Comparison of ENCODE assay signal across 13 cellular contexts in genomic region chr15:29676961-29677402, GRCh38.
DNase-seq lines count a peak whose midpoint lies in the region; ATAC-seq and TF ChIP-seq lines count a peak whose summit lies in the region.
"Had no signal": no experiment of that assay in that cellular context is flagged by ENCODE, and none has a peak within 500 bp of the region (broad histone marks: within the 10 kb centered on the region; RNA-seq: fewer than 3 reads in every experiment).

No MANE protein-coding gene starts in this region.

- H3K79me2 ChIP-seq in hepatocyte, result peaks cover 3% of the 10 kb centered on the region

- H3K4me1 ChIP-seq in hepatocyte (ENCODE audit: insufficient read depth), result peaks cover 4% of the 10 kb centered on the region
- H3K4me1 ChIP-seq: upper lobe of right lung had no signal

- ATAC-seq in activated CD8-positive, alpha-beta memory T cell treated with anti-CD3 and anti-CD28 coated beads, Interleukin-2, amount 10 ng/mL, durations not matched to agents 7 days and 5 days, result no peak
- no peak for ATAC-seq in HG03095 (IDR thresholded peaks at IDR 0.05; ENCODE audit: unreplicated experiment)
- ATAC-seq in GM18498 (IDR thresholded peaks at IDR 0.05; ENCODE audit: unreplicated experiment), result no peak
- ATAC-seq: activated CD4-positive, alpha-beta T cell treated with anti-CD3 and anti-CD28 coated beads for 36 hours; upper lobe of right lung had no signal

- CTCF ChIA-PET in activated CD8-positive, alpha-beta memory T cell treated with anti-CD3 and anti-CD28 coated beads, Interleukin-2, amount 10 ng/mL, durations not matched to agents 7 days and 5 days (lab: Charles Lee), result no interaction called here

- no peak overlapping the region for H3K4me3 ChIP-seq in hepatocyte
- H3K4me3 ChIP-seq: SJSA1, upper lobe of right lung had no signal

- 74% methylated on average over 8 of the region's 8 CpGs for WGBS in hepatocyte (ENCODE audit: low lambda C conversion rate, missing lambda C conversion rate)

- H3K9me3 Mint-ChIP-seq in activated CD8-positive, alpha-beta memory T cell treated with anti-CD3 and anti-CD28 coated beads, Interleukin-2, amount 10 ng/mL, durations not matched to agents 7 days and 5 days (ENCODE audit: low read depth), result no peaks in the 10 kb centered on the region
- H3K9me3 Mint-ChIP-seq in type B pancreatic cell, result peaks cover 4% of the 10 kb centered on the region
- H3K9me3 Mint-ChIP-seq: activated T-helper 1 cell treated with anti-CD3 and anti-CD28 coated beads, Interleukin-12 subunit alpha, Interleukin-12 subunit beta, Interleukin-2, Interleukin-4 antibody, amounts not matched to agents 30 ng/mL and 10 ng/mL and 1 ng/mL, durations not matched to agents 14 hours and 24 hours and 36 hours had no signal

- no peak overlapping the region for H3K4me3 Mint-ChIP-seq in activated CD8-positive, alpha-beta memory T cell treated with anti-CD3 and anti-CD28 coated beads, Interleukin-2, amount 10 ng/mL, durations not matched to agents 7 days and 5 days
- H3K4me3 Mint-ChIP-seq in type B pancreatic cell, result peak overlapping the region; percentile 44
- H3K4me3 Mint-ChIP-seq: activated CD4-positive, alpha-beta T cell treated with anti-CD3 and anti-CD28 coated beads for 36 hours; activated T-helper 1 cell treated with anti-CD3 and anti-CD28 coated beads, Interleukin-12 subunit alpha, Interleukin-12 subunit beta, Interleukin-2, Interleukin-4 antibody, amounts not matched to agents 30 ng/mL and 10 ng/mL and 1 ng/mL, durations not matched to agents 14 hours and 24 hours and 36 hours had no signal

- H3K27ac ChIP-seq in angular gyrus (ENCODE audit: low read depth, low read length) (peak overlapping the region; percentile 13), hepatocyte (no peak overlapping the region)
- H3K27ac ChIP-seq: SJSA1, upper lobe of right lung had no signal

- H3K27ac Mint-ChIP-seq in activated CD8-positive, alpha-beta memory T cell treated with anti-CD3 and anti-CD28 coated beads, Interleukin-2, amount 10 ng/mL, durations not matched to agents 7 days and 5 days, result no peak overlapping the region
- peak overlapping the region; percentile 52 for H3K27ac Mint-ChIP-seq in type B pancreatic cell
- H3K27ac Mint-ChIP-seq: activated CD4-positive, alpha-beta T cell treated with anti-CD3 and anti-CD28 coated beads for 36 hours; activated T-helper 1 cell treated with anti-CD3 and anti-CD28 coated beads, Interleukin-12 subunit alpha, Interleukin-12 subunit beta, Interleukin-2, Interleukin-4 antibody, amounts not matched to agents 30 ng/mL and 10 ng/mL and 1 ng/mL, durations not matched to agents 14 hours and 24 hours and 36 hours had no signal

- no peaks in the 10 kb centered on the region for H3K4me1 Mint-ChIP-seq in activated CD8-positive, alpha-beta memory T cell treated with anti-CD3 and anti-CD28 coated beads, Interleukin-2, amount 10 ng/mL, durations not matched to agents 7 days and 5 days
- H3K4me1 Mint-ChIP-seq in type B pancreatic cell (ENCODE audit: unreplicated experiment), result peaks cover 13% of the 10 kb centered on the region
- H3K4me1 Mint-ChIP-seq: activated CD4-positive, alpha-beta T cell treated with anti-CD3 and anti-CD28 coated beads for 36 hours had no signal

- H3K27me3 ChIP-seq in hepatocyte, result no peaks in the 10 kb centered on the region
- H3K27me3 ChIP-seq: SJSA1, upper lobe of right lung had no signal

- peak; percentile 15 for DNase-seq in activated CD8-positive, alpha-beta memory T cell treated with anti-CD3 and anti-CD28 coated beads, Interleukin-2, amount 10 ng/mL, durations not matched to agents 7 days and 5 days
- DNase-seq in activated CD8-positive, alpha-beta memory T cell treated with anti-CD3 and anti-CD28 coated beads, Interleukin-2, amount 50 U/mL, for 4 hours, result no peak
- DNase-seq in hepatocyte (ENCODE audit: low spot score), result no peak
- no peak for DNase-seq in type B pancreatic cell (ENCODE audit: extremely low spot score, unreplicated experiment)
- no peak for DNase-seq in NCI-H1930 (lab: John Stamatoyannopoulos, UW)
- DNase-seq: activated CD4-positive, alpha-beta T cell treated with anti-CD3 and anti-CD28 coated beads for 36 hours; stimulated activated CD4-positive, alpha-beta T cell treated with anti-CD3 and anti-CD28 coated beads, Interleukin-12 subunit alpha, Interleukin-12 subunit beta, amount 100 ng/mL, for 4 hours; upper lobe of right lung had no signal

- no peaks in the 10 kb centered on the region for H3K36me3 ChIP-seq in hepatocyte (replicated peaks; ENCODE audit: insufficient read depth, low read depth)
- H3K36me3 ChIP-seq: SJSA1, upper lobe of right lung had no signal

- H3K36me3 Mint-ChIP-seq in activated CD8-positive, alpha-beta memory T cell treated with anti-CD3 and anti-CD28 coated beads, Interleukin-2, amount 10 ng/mL, durations not matched to agents 7 days and 5 days, result no peaks in the 10 kb centered on the region
- no peaks in the 10 kb centered on the region for H3K36me3 Mint-ChIP-seq in type B pancreatic cell

- TF ChIP-seq CTCF in hepatocyte (IDR thresholded peaks at IDR 0.05; ENCODE audit: poor library complexity), result no peak
- TF ChIP-seq CTCF in type B pancreatic cell (conservative IDR thresholded peaks at IDR 0.05), result no peak

- H2AFZ ChIP-seq in hepatocyte, result no peak overlapping the region

- no peaks in the 10 kb centered on the region for H3K9me2 ChIP-seq in hepatocyte (replicated peaks; ENCODE audit: insufficient read depth)

- no peaks in the 10 kb centered on the region for H4K20me1 ChIP-seq in hepatocyte (ENCODE audit: insufficient read depth, poor library complexity, severe bottlenecking)

- peaks cover 24% of the 10 kb centered on the region for H3K27me3 Mint-ChIP-seq in activated CD8-positive, alpha-beta memory T cell treated with anti-CD3 and anti-CD28 coated beads, Interleukin-2, amount 10 ng/mL, durations not matched to agents 7 days and 5 days
- H3K27me3 Mint-ChIP-seq in type B pancreatic cell, result peaks cover 23% of the 10 kb centered on the region

- H3K4me2 ChIP-seq in hepatocyte, result peak overlapping the region; percentile 97

- H3K9me3 ChIP-seq in hepatocyte (ENCODE audit: low read depth), result no peaks in the 10 kb centered on the region
- H3K9me3 ChIP-seq: SJSA1, upper lobe of right lung had no signal
